Comparison of ENCODE assay signal across 25 cellular contexts in genomic region chr4:121514443-121514842, GRCh38.
A peak's percentile ranks its signal among the peaks of the same experiment; 100 is the strongest.
DNase-seq lines count a peak whose midpoint lies in the region; ATAC-seq and TF ChIP-seq lines count a peak whose summit lies in the region.
"Had no signal": no experiment of that assay in that cellular context is flagged by ENCODE, and none has a peak within 500 bp of the region (broad histone marks: within the 10 kb centered on the region; RNA-seq: fewer than 3 reads in every experiment).

No MANE protein-coding gene starts in this region.

- H3K14ac ChIP-seq in H9 (ENCODE audit: insufficient read depth, low read length) = no peak overlapping the region

- H3K79me1 ChIP-seq in H9 (ENCODE audit: insufficient read depth, low read depth, low read length, poor library complexity, severe bottlenecking) = no peaks in the 10 kb centered on the region

- no peak overlapping the region for H3K18ac ChIP-seq in H9 (ENCODE audit: insufficient read length, low read depth, low read length)

- H3K4me3 Mint-ChIP-seq in H9 = no peak overlapping the region
- H3K4me3 Mint-ChIP-seq: activated naive CD8-positive, alpha-beta T cell treated with anti-CD3 and anti-CD28 coated beads for 36 hours; activated T-helper 1 cell treated with anti-CD3 and anti-CD28 coated beads, Interleukin-12 subunit alpha, Interleukin-12 subunit beta, Interleukin-2, Interleukin-4 antibody, amounts not matched to agents 30 ng/mL and 10 ng/mL and 1 ng/mL, durations not matched to agents 14 hours and 24 hours and 36 hours had no signal

- no peaks in the 10 kb centered on the region for H3K4me1 ChIP-seq in A673 (ENCODE audit: insufficient read depth, low read length, poor library complexity, severe bottlenecking)
- no peaks in the 10 kb centered on the region for H3K4me1 ChIP-seq in H9 (ENCODE audit: insufficient read depth, low read length)
- H3K4me1 ChIP-seq: BE2C, body of pancreas, Caco-2, colonic mucosa, heart right ventricle, spleen, stomach, upper lobe of right lung had no signal

- no peak overlapping the region for H3K9ac ChIP-seq in H9 (ENCODE audit: extremely low read depth, insufficient read length, low read length)

- no peak overlapping the region for H3K4me2 ChIP-seq in H9 (ENCODE audit: insufficient read depth, insufficient read length, low read length)

- no peaks in the 10 kb centered on the region for H3K23me2 ChIP-seq in H9 (ENCODE audit: insufficient read length, low read depth, low read length, poor library complexity, severe bottlenecking)

- no peak overlapping the region for H4K5ac ChIP-seq in H9 (ENCODE audit: insufficient read length, low read depth, low read length)

- H3K27ac ChIP-seq in A673 (ENCODE audit: low read depth, low read length, poor library complexity, severe bottlenecking) (no peak overlapping the region), H9 (ENCODE audit: insufficient read length, low read depth, low read length) (no peak overlapping the region)
- H3K27ac ChIP-seq: body of pancreas, colonic mucosa, heart right ventricle, neutrophil, spleen, stomach, upper lobe of right lung had no signal

- H3K4me1 Mint-ChIP-seq in H9 = peaks cover 3 to 6% of the 10 kb centered on the region in 2 experiments; a peak in 3 of 4 replicates

- no peak overlapping the region for H3K23ac ChIP-seq in H9 (ENCODE audit: insufficient read length, low read depth, low read length)

- H3K56ac ChIP-seq in H9 (ENCODE audit: insufficient read length, low read depth, low read length) = no peak overlapping the region

- H3K27ac Mint-ChIP-seq in H9 = no peak overlapping the region
- H3K27ac Mint-ChIP-seq: activated naive CD8-positive, alpha-beta T cell treated with anti-CD3 and anti-CD28 coated beads for 36 hours; activated T-helper 1 cell treated with anti-CD3 and anti-CD28 coated beads, Interleukin-12 subunit alpha, Interleukin-12 subunit beta, Interleukin-2, Interleukin-4 antibody, amounts not matched to agents 30 ng/mL and 10 ng/mL and 1 ng/mL, durations not matched to agents 14 hours and 24 hours and 36 hours had no signal

- no peak overlapping the region for H4K91ac ChIP-seq in H9 (ENCODE audit: insufficient read length, low read depth, low read length)

- no peaks in the 10 kb centered on the region; a peak in 2 of 7 replicates for H3K36me3 Mint-ChIP-seq in H9 (ENCODE audit: insufficient read depth in 1 of 3, low read depth in 3 of 3)
- H3K36me3 Mint-ChIP-seq: activated naive CD8-positive, alpha-beta T cell treated with anti-CD3 and anti-CD28 coated beads for 36 hours had no signal

- POLR2A ChIA-PET in A673 (lab: Charles Lee; ENCODE audit: low non-redundant PET) = no interaction called here

- in situ Hi-C loops in astrocyte of the cerebellum (cut with HindIII; ENCODE audit: low sequenced_read_pairs) = no loop called here

- no peak for ATAC-seq in HG02642 (IDR thresholded peaks at IDR 0.05; ENCODE audit: poor library complexity, unreplicated experiment)
- ATAC-seq: body of pancreas, heart right ventricle, upper lobe of right lung had no signal

- no peaks in the 10 kb centered on the region; a peak in 1 of 5 replicates for H3K9me3 Mint-ChIP-seq in H9
- H3K9me3 Mint-ChIP-seq: activated T-helper 1 cell treated with anti-CD3 and anti-CD28 coated beads, Interleukin-12 subunit alpha, Interleukin-12 subunit beta, Interleukin-2, Interleukin-4 antibody, amounts not matched to agents 30 ng/mL and 10 ng/mL and 1 ng/mL, durations not matched to agents 14 hours and 24 hours and 36 hours had no signal

- CTCF ChIA-PET in A673 (lab: Charles Lee) = no interaction called here

- no peak overlapping the region for H2BK12ac ChIP-seq in H9 (ENCODE audit: insufficient read length, low read depth, low read length)

- intact Hi-C loops in A673 (cut with micrococcal nuclease; ENCODE audit: unreplicated experiment) = no loop called here

- H3K27me3 ChIP-seq in A673 (replicated peaks; ENCODE audit: insufficient read depth, low read depth, low read length, poor library complexity) = no peaks in the 10 kb centered on the region
- H3K27me3 ChIP-seq in H9 (ENCODE audit: insufficient read depth, low read length) = no peaks in the 10 kb centered on the region
- H3K27me3 ChIP-seq: BE2C, body of pancreas, colonic mucosa, heart right ventricle, neutrophil, stomach, upper lobe of right lung had no signal

- H4K8ac ChIP-seq in H9 (replicated peaks; ENCODE audit: insufficient read length, low read depth, low read length) = no peak overlapping the region

- TF ChIP-seq CTCF in A673 (conservative IDR thresholded peaks at IDR 0.05; ENCODE audit: low read depth, low read length) (0 out of 2 replicates have a peak, but pooled peaks have one; percentile 34), H9 (conservative IDR thresholded peaks at IDR 0.05) (peak; percentile 81), astrocyte of the cerebellum (IDR thresholded peaks at IDR 0.05; ENCODE audit: low read depth, low read length, missing control alignments) (peak; percentile 8)

- no TSS peak for BruUV-seq in A673 (replicated peaks; lab: Mats Ljungman, UMichigan)

- no peak overlapping the region for H2BK5ac ChIP-seq in H9 (ENCODE audit: insufficient read length, low read length)

- no peak overlapping the region for H2BK120ac ChIP-seq in H9 (ENCODE audit: low read depth, low read length, poor library complexity, severe bottlenecking)

- peaks cover 1% of the 10 kb centered on the region; the same call in 1 of the 2 replicates for H3K27me3 Mint-ChIP-seq in H9 (ENCODE audit: low read depth)

- no peak overlapping the region for H2BK20ac ChIP-seq in H9 (ENCODE audit: low read depth, low read length, poor library complexity, severe bottlenecking)

- no peak overlapping the region for H2AFZ ChIP-seq in H9 (ENCODE audit: low read length)

- H3K4me3 ChIP-seq in A673 (ENCODE audit: low read depth, low read length, poor library complexity, severe bottlenecking) = no peak overlapping the region
- no peak overlapping the region for H3K4me3 ChIP-seq in astrocyte of the cerebellum (ENCODE audit: low read depth, low read length)
- H3K4me3 ChIP-seq: body of pancreas, colonic mucosa, heart right ventricle, spleen, stomach, upper lobe of right lung had no signal

- no peak overlapping the region for H3T11ph ChIP-seq in H9 (ENCODE audit: low read length)

- WGBS in H9 (ENCODE audit: extremely low coverage, insufficient read length, low lambda C conversion rate) = no CpG with 5 or more reads among the region's 10 CpGs

- no peaks in the 10 kb centered on the region for H3K79me2 ChIP-seq in H9 (ENCODE audit: insufficient read depth, low read length)

- no peaks in the 10 kb centered on the region for H3K9me3 ChIP-seq in A673 (ENCODE audit: low read depth, low read length, poor library complexity, severe bottlenecking)
- H3K9me3 ChIP-seq in H9 (ENCODE audit: control insufficient read depth, low read depth, low read length) = no peaks in the 10 kb centered on the region
- H3K9me3 ChIP-seq: BE2C, body of pancreas, Caco-2, colonic mucosa, heart right ventricle, neutrophil, stomach, upper lobe of right lung had no signal

- no peak overlapping the region for H3K4ac ChIP-seq in H9 (ENCODE audit: low read depth, low read length)

- no peaks in the 10 kb centered on the region for H4K20me1 ChIP-seq in H9 (ENCODE audit: control insufficient read depth, insufficient read depth, insufficient read length)

- no peak overlapping the region for H2BK15ac ChIP-seq in H9 (ENCODE audit: low read depth, low read length)

- H2AK5ac ChIP-seq in H9 (ENCODE audit: insufficient read length, low read length) = no peak overlapping the region

- H3K36me3 ChIP-seq in A673 (ENCODE audit: insufficient read depth, low read length, poor library complexity, severe bottlenecking) = no peaks in the 10 kb centered on the region
- H3K36me3 ChIP-seq: BE2C, colonic mucosa, heart right ventricle, neutrophil, spleen, stomach, upper lobe of right lung had no signal

- DNase-seq in A673 (ENCODE audit: low spot score) = no peak
- DNase-seq in H9 = peak; percentile 86
- DNase-seq in astrocyte of the cerebellum (ENCODE audit: low read depth) = no peak
- peak; percentile 9 for DNase-seq in iPS DF 4.7 (ENCODE audit: extremely low read depth, low spot score)
- no peak for DNase-seq in NCI-H187 (lab: John Stamatoyannopoulos, UW)
- no peak for DNase-seq in NCI-H1105 treated with DMSO at 0.1 percent for 48 hours (lab: John Stamatoyannopoulos, UW)
- DNase-seq in activated CD4-positive, alpha-beta T cell treated with anti-CD3 and anti-CD28 coated beads for 1 hour = no peak
- DNase-seq: activated CD4-positive, alpha-beta T cell treated with anti-CD3 and anti-CD28 coated beads for 48 hours; activated naive CD8-positive, alpha-beta T cell treated with anti-CD3 and anti-CD28 coated beads for 36 hours; BE2C; body of pancreas; Caco-2; colonic mucosa; HCEC 1CT; heart right ventricle; NCI-H1417 treated with DMSO at 0.1 percent for 48 hours; NCI-H510A treated with DMSO at 0.1 percent for 48 hours; retina; spleen; stimulated activated CD4-positive, alpha-beta T cell treated with anti-CD3 and anti-CD28 coated beads, Interleukin-4, amount 100 ng/mL, for 4 hours; stomach; upper lobe of right lung had no signal

Comparison
In these comparisons a context has a peak if more than half of its experiments do, and no peak if none do; other contexts are left out.
1. DNase-seq: peak in H9 (single experiment) and iPS DF 4.7 (single experiment); none in A673 (single experiment), astrocyte of the cerebellum (single experiment), NCI-H187 (0 of 2), NCI-H1105 treated with DMSO at 0.1 percent for 48 hours (single experiment) and activated CD4-positive, alpha-beta T cell treated with anti-CD3 and anti-CD28 coated beads for 1 hour (single experiment).
2. CTCF ChIP-seq: peak in every context shown above with its lines; median percentile 81 in H9; 34 in A673; 8 in astrocyte of the cerebellum.